Comparison of ENCODE assay signal across 25 cellular contexts in genomic region chr6:71079707-71080106, GRCh38.
DNase-seq lines count a peak whose midpoint lies in the region; ATAC-seq and TF ChIP-seq lines count a peak whose summit lies in the region.
"Had no signal": no experiment of that assay in that cellular context is flagged by ENCODE, and none has a peak within 500 bp of the region (broad histone marks: within the 10 kb centered on the region; RNA-seq: fewer than 3 reads in every experiment).

No MANE protein-coding gene starts in this region.

- BruUV-seq in MCF 10A (replicated peaks; lab: Mats Ljungman, UMichigan), result no TSS peak

- H3K4me3 Mint-ChIP-seq in MCF 10A (ENCODE audit: unreplicated experiment), result no peak overlapping the region
- H3K4me3 Mint-ChIP-seq: activated naive CD4-positive, alpha-beta T cell treated with anti-CD3 and anti-CD28 coated beads, Interleukin-2, amount 50 U/mL, for 24 hours; brain; natural killer cell treated with Interleukin-12 subunit alpha and Interleukin-12 subunit beta and Interleukin-15 and Interleukin-18, amount 100 ng/mL, for 72 hours had no signal

- peaks cover 12% of the 10 kb centered on the region for H3K9me3 Mint-ChIP-seq in MCF 10A (ENCODE audit: unreplicated experiment)

- no peak overlapping the region for H3K27ac Mint-ChIP-seq in MCF 10A (ENCODE audit: low read depth, unreplicated experiment)
- H3K27ac Mint-ChIP-seq: activated naive CD4-positive, alpha-beta T cell treated with anti-CD3 and anti-CD28 coated beads, Interleukin-2, amount 50 U/mL, for 24 hours; natural killer cell treated with Interleukin-12 subunit alpha and Interleukin-12 subunit beta and Interleukin-15 and Interleukin-18, amount 100 ng/mL, for 72 hours had no signal

- H3K9me3 ChIP-seq in breast epithelium, result peaks cover 5 to 20% of the 10 kb centered on the region in 2 donors
- H3K9me3 ChIP-seq in aorta (ENCODE audit: control insufficient read depth, low read length), result peaks cover 2% of the 10 kb centered on the region
- H3K9me3 ChIP-seq: right lobe of liver had no signal

- no peak for TF ChIP-seq POLR2A in breast epithelium (IDR thresholded peaks at IDR 0.05)

- ATAC-seq in aorta (ENCODE audit: low FRiP score) (no peak), HG03457 (IDR thresholded peaks at IDR 0.05; ENCODE audit: unreplicated experiment) (no peak)
- ATAC-seq: left cardiac atrium; natural killer cell treated with Interleukin-12 subunit alpha and Interleukin-12 subunit beta and Interleukin-15 and Interleukin-18, amount 100 ng/mL, for 72 hours; right lobe of liver; Right ventricle myocardium inferior had no signal

- CTCF ChIA-PET in MCF 10A (lab: Yijun Ruan, JAX), result no interaction called here

- DNase-seq in MCF 10A (ENCODE audit: unreplicated experiment) (peak; percentile 8), breast epithelium (ENCODE audit: low spot score in 2 of 2) (no peak), astrocyte of the hippocampus (ENCODE audit: low read depth, low spot score) (peak; percentile 46), fibroblast of villous mesenchyme (ENCODE audit: low read depth) (peak; percentile 44), aorta (no peak), LoVo (ENCODE audit: low spot score) (no peak), T-helper 2 cell (no peak)
- DNase-seq: activated CD4-positive, alpha-beta T cell treated with anti-CD3 and anti-CD28 coated beads for 1 hour; activated T-cell treated with anti-CD3 and anti-CD28 coated beads, Interleukin-2, amount 50 U/mL, for 48 hours; Calu3; Kasumi-1; left cardiac atrium; NCI-H1105 treated with DMSO at 0.1 percent for 48 hours; NCI-H2081 treated with DMSO at 0.1 percent for 48 hours; NCI-H526 treated with DMSO at 0.1 percent for 48 hours; right lobe of liver; SW 1271 had no signal

- TF ChIP-seq CTCF in MCF 10A (IDR thresholded peaks at IDR 0.05; ENCODE audit: unreplicated experiment) (no peak), breast epithelium (IDR thresholded peaks at IDR 0.05) (no peak), fibroblast of villous mesenchyme (IDR thresholded peaks at IDR 0.05; ENCODE audit: insufficient read depth, low read depth, low read length) (no peak)

- H3K36me3 ChIP-seq in breast epithelium, result no peaks in the 10 kb centered on the region
- H3K36me3 ChIP-seq in aorta (ENCODE audit: control insufficient read depth in 1 of 2, insufficient read depth in 2 of 2, low read length in 1 of 2), result no peaks in the 10 kb centered on the region
- H3K36me3 ChIP-seq: BLaER1, right lobe of liver, suprapubic skin had no signal

- no peaks in the 10 kb centered on the region for H3K4me1 ChIP-seq in breast epithelium
- peaks cover 0 to 2% of the 10 kb centered on the region in 2 donors for H3K4me1 ChIP-seq in aorta (ENCODE audit: control insufficient read depth in 1 of 2, insufficient read depth in 2 of 2, low read length in 2 of 2)
- H3K4me1 ChIP-seq: BLaER1, parathyroid adenoma, right lobe of liver had no signal

- WGBS in aorta, 2 donors, result 98 to 100% methylated on average over 1 of the region's 1 CpG

- peaks cover 46% of the 10 kb centered on the region for H3K27me3 Mint-ChIP-seq in MCF 10A (ENCODE audit: insufficient read depth, unreplicated experiment)
- H3K27me3 Mint-ChIP-seq: activated naive CD4-positive, alpha-beta T cell treated with anti-CD3 and anti-CD28 coated beads, Interleukin-2, amount 50 U/mL, for 24 hours; brain had no signal

- intact Hi-C loops in MCF 10A (cut with micrococcal nuclease) (no loop called here), breast epithelium (cut with DNase I; ENCODE audit: low total_unique reads) (no loop called here), aorta (cut with DNase I) (no loop called here)

- no peak overlapping the region for H3K27ac ChIP-seq in breast epithelium
- no peak overlapping the region for H3K27ac ChIP-seq in aorta (ENCODE audit: low read depth in 1 of 2, low read length in 2 of 2)
- H3K27ac ChIP-seq: BLaER1, parathyroid adenoma, right lobe of liver, suprapubic skin had no signal

- peaks cover 6% of the 10 kb centered on the region for H3K4me1 Mint-ChIP-seq in MCF 10A (ENCODE audit: insufficient read depth, unreplicated experiment)
- H3K4me1 Mint-ChIP-seq: activated naive CD4-positive, alpha-beta T cell treated with anti-CD3 and anti-CD28 coated beads, Interleukin-2, amount 50 U/mL, for 24 hours had no signal

- H3K4me3 ChIP-seq in breast epithelium, result no peak overlapping the region
- no peak overlapping the region for H3K4me3 ChIP-seq in fibroblast of villous mesenchyme (ENCODE audit: low read depth, low read length)
- H3K4me3 ChIP-seq in aorta (ENCODE audit: low read length in 2 of 2), result no peak overlapping the region
- H3K4me3 ChIP-seq: BLaER1, right lobe of liver, suprapubic skin had no signal

- POLR2A ChIA-PET in MCF 10A (lab: Yijun Ruan, JAX), result no interaction called here

- peaks cover 6% of the 10 kb centered on the region for H3K36me3 Mint-ChIP-seq in MCF 10A (ENCODE audit: insufficient read depth, unreplicated experiment)
- H3K36me3 Mint-ChIP-seq: activated naive CD4-positive, alpha-beta T cell treated with anti-CD3 and anti-CD28 coated beads, Interleukin-2, amount 50 U/mL, for 24 hours; brain had no signal

- H3K27me3 ChIP-seq in breast epithelium, result no peaks in the 10 kb centered on the region
- no peaks in the 10 kb centered on the region for H3K27me3 ChIP-seq in aorta (ENCODE audit: control insufficient read depth in 1 of 2, insufficient read depth in 2 of 2, low read length in 1 of 2)
- H3K27me3 ChIP-seq: BLaER1, right lobe of liver, suprapubic skin had no signal

Comparison
In these comparisons a context has a peak if more than half of its experiments do, and no peak if none do; other contexts are left out.
1. DNase-seq: peak in MCF 10A (single experiment), astrocyte of the hippocampus (single experiment) and fibroblast of villous mesenchyme (single experiment); none in breast epithelium (0 of 2), aorta (0 of 2), LoVo (single experiment) and T-helper 2 cell (0 of 5).